1 cellular context compared by ENCODE assay signal in the genomic region with DNA sequence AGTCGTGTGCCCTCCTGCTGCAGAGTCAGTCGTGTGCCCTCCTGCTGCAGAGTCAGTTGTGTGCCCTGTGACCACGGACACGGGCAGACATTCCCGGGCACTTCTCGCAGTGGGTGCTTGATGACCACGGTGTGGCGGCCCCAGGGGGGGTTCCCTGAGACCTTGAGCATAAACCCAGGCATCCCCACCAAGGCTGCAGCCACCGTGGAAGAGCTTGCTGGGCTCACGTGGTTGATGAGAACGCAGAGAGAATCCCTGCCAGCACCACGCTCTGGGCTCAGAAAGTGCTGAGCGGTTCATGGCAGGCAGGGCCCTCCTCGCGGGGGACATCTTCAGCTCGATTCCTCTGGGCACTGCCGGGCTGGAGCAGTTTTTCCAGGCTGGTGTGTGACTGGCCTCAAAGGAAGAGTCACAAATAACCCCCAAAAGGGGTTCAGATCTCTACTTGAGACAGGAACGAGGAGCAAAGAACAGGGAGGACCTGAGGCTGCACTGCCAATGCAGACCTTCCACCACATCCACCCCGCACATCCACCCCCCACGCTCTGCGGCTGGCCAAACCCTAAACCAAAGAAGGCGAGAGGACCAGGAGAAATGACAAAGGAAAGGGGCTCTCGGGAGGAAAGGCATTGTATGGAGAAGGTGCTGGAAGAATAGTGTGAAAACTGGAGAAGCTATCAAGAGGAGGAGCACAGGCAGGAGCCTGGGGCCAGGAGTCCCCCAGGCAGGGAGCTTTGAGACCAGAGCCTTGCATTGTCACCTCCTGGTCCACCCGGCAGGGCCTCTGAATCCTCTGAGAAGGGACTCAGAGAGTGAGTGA.
TF ChIP-seq lines count a peak whose summit lies in the region.

No MANE protein-coding gene starts in this region.

TF ChIP-seq in K562, 482 proteins besides CTCF, POLR2A, EP300 and RAD21:
- TF ChIP-seq SMARCE1 (IDR thresholded peaks at IDR 0.05) (no peak), SRSF1 (IDR thresholded peaks at IDR 0.05; ENCODE audit: low read depth, low read length) (no peak), ZSCAN32 (CRISPR knock-in tag; IDR thresholded peaks at IDR 0.05) (no peak), NCOR1 (IDR thresholded peaks at IDR 0.05) (no peak), ETS1 (conservative IDR thresholded peaks at IDR 0.05; ENCODE audit: control insufficient read depth, low read depth, low read length) (no peak), NFATC3 (IDR thresholded peaks at IDR 0.05) (no peak)
- TF ChIP-seq, protein P1, sequence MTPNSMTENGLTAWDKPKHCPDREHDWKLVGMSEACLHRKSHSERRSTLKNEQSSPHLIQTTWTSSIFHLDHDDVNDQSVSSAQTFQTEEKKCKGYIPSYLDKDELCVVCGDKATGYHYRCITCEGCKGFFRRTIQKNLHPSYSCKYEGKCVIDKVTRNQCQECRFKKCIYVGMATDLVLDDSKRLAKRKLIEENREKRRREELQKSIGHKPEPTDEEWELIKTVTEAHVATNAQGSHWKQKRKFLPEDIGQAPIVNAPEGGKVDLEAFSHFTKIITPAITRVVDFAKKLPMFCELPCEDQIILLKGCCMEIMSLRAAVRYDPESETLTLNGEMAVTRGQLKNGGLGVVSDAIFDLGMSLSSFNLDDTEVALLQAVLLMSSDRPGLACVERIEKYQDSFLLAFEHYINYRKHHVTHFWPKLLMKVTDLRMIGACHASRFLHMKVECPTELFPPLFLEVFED (CRISPR knock-in tag; conservative IDR thresholded peaks at IDR 0.05): no peak
